ENCODE assay signal across 8 cellular contexts in genomic region chr5:119435436-119436132, GRCh38. TPM values are rescaled to one million over a fixed set of nuclear protein-coding genes. Genes with fewer than 3 reads are reported as not detected.
DNase-seq lines count a peak whose midpoint lies in the region; ATAC-seq and TF ChIP-seq lines count a peak whose summit lies in the region.

No MANE protein-coding gene starts in this region.

- H3K4me3 Mint-ChIP-seq in activated naive CD8-positive, alpha-beta T cell treated with anti-CD3 and anti-CD28 coated beads, Interleukin-2, amount 50 U/mL, for 24 hours = no peak overlapping the region

- H3K36me3 Mint-ChIP-seq in activated naive CD8-positive, alpha-beta T cell treated with anti-CD3 and anti-CD28 coated beads, Interleukin-2, amount 50 U/mL, for 24 hours (ENCODE audit: low read depth) = no peaks in the 10 kb centered on the region

- peaks cover 4% of the 10 kb centered on the region for H3K27me3 ChIP-seq in BJ (ENCODE audit: control insufficient read depth, insufficient read depth, low read length)

- intact Hi-C loops in lower leg skin (cut with DNase I; ENCODE audit: low total_unique reads) = no loop called here

- H3K4me3 ChIP-seq in BJ (ENCODE audit: low read depth, low read length) (no peak overlapping the region), lower leg skin (ENCODE audit: low read depth, poor library complexity, severe bottlenecking) (no peak overlapping the region)

- POLR2A ChIA-PET in BJ (lab: Charles Lee) = no interaction called here

- H3K36me3 ChIP-seq in BJ (ENCODE audit: control insufficient read depth, insufficient read depth, low read length) = no peaks in the 10 kb centered on the region

- 55 to 66% methylated on average over 8 of the region's 8 CpGs for WGBS in lower leg skin, 2 donors

- no peaks in the 10 kb centered on the region for H3K9me3 Mint-ChIP-seq in activated naive CD8-positive, alpha-beta T cell treated with anti-CD3 and anti-CD28 coated beads, Interleukin-2, amount 50 U/mL, for 24 hours

- CTCF ChIA-PET in BJ (lab: Yijun Ruan, JAX) = interaction anchor here (0.6 to 2.3 kb wide), 15 partner anchors 12 to 451 kb away, joined by 3 to 30 read pairs (median 3); partner anchors contain the start of genes DTWD2 and HSD17B4

- H3K4me1 Mint-ChIP-seq in activated naive CD8-positive, alpha-beta T cell treated with anti-CD3 and anti-CD28 coated beads, Interleukin-2, amount 50 U/mL, for 24 hours = peaks cover 22% of the 10 kb centered on the region

- no peak for DNase-seq in BJ (ENCODE audit: low read depth)
- peak; percentile 24 to 64 (median 53) for DNase-seq in T-helper 1 cell
- peak; percentile 76 for DNase-seq in activated naive CD8-positive, alpha-beta T cell treated with anti-CD3 and anti-CD28 coated beads, Interleukin-2, amount 50 U/mL, for 24 hours
- peak; percentile 55 for DNase-seq in iPS-NIHi7 (ENCODE audit: extremely low spot score)
- DNase-seq in stimulated activated CD4-positive, alpha-beta T cell treated with anti-CD3 and anti-CD28 coated beads, Interleukin-4, amount 100 ng/mL, for 4 hours = peak; percentile 67 to 68
- no peak for DNase-seq in lower leg skin (ENCODE audit: low spot score in 2 of 2)

- TF ChIP-seq POLR2A in lower leg skin (IDR thresholded peaks at IDR 0.05) = no peak

- H3K27me3 Mint-ChIP-seq in activated naive CD8-positive, alpha-beta T cell treated with anti-CD3 and anti-CD28 coated beads, Interleukin-2, amount 50 U/mL, for 24 hours = peaks cover 16% of the 10 kb centered on the region

- peak; percentile 96 for ATAC-seq in GM19372 (IDR thresholded peaks at IDR 0.05; ENCODE audit: low read depth, unreplicated experiment)
- ATAC-seq in HG03378 (IDR thresholded peaks at IDR 0.05; ENCODE audit: unreplicated experiment) = peak; percentile 94
- ATAC-seq in activated naive CD8-positive, alpha-beta T cell treated with anti-CD3 and anti-CD28 coated beads, Interleukin-2, amount 50 U/mL, for 24 hours = peak; percentile 71

- no peak overlapping the region for H3K27ac Mint-ChIP-seq in activated naive CD8-positive, alpha-beta T cell treated with anti-CD3 and anti-CD28 coated beads, Interleukin-2, amount 50 U/mL, for 24 hours

- TF ChIP-seq CTCF in BJ (IDR thresholded peaks at IDR 0.05; ENCODE audit: insufficient read depth, low read depth, low read length) (peak; percentile 78), lower leg skin (IDR thresholded peaks at IDR 0.05) (no peak)

RNA-seq across cellular contexts. Expression of gene HSD17B4, which starts 16.7 kb away (rescaled TPM):
- 77.2 and 107 TPM in 2 replicates for polyA plus RNA-seq in BJ (2011; rRNA removed)
- polyA minus RNA-seq in BJ (2011; rRNA and poly(A)+ RNA removed) = 69.1 and 70.9 TPM in 2 replicates
- total RNA-seq in lower leg skin = 100 to 1,000 TPM in 3 of 4 donors, 10 to 100 TPM in 1; 88.6 to 176 (median 132) TPM

Comparison
In these comparisons a context has a peak if more than half of its experiments do, and no peak if none do; other contexts are left out.
1. DNase-seq: peak in T-helper 1 cell (5 of 5), activated naive CD8-positive, alpha-beta T cell treated with anti-CD3 and anti-CD28 coated beads, Interleukin-2, amount 50 U/mL, for 24 hours (single experiment), iPS-NIHi7 (single experiment) and stimulated activated CD4-positive, alpha-beta T cell treated with anti-CD3 and anti-CD28 coated beads, Interleukin-4, amount 100 ng/mL, for 4 hours (2 of 2); none in BJ (single experiment) and lower leg skin (0 of 2).
2. Peak in every context shown above with its lines, with median percentiles within 50 percentile points of each other: ATAC-seq.